ENCODE assay signal across 1 cellular context in the genomic region with DNA sequence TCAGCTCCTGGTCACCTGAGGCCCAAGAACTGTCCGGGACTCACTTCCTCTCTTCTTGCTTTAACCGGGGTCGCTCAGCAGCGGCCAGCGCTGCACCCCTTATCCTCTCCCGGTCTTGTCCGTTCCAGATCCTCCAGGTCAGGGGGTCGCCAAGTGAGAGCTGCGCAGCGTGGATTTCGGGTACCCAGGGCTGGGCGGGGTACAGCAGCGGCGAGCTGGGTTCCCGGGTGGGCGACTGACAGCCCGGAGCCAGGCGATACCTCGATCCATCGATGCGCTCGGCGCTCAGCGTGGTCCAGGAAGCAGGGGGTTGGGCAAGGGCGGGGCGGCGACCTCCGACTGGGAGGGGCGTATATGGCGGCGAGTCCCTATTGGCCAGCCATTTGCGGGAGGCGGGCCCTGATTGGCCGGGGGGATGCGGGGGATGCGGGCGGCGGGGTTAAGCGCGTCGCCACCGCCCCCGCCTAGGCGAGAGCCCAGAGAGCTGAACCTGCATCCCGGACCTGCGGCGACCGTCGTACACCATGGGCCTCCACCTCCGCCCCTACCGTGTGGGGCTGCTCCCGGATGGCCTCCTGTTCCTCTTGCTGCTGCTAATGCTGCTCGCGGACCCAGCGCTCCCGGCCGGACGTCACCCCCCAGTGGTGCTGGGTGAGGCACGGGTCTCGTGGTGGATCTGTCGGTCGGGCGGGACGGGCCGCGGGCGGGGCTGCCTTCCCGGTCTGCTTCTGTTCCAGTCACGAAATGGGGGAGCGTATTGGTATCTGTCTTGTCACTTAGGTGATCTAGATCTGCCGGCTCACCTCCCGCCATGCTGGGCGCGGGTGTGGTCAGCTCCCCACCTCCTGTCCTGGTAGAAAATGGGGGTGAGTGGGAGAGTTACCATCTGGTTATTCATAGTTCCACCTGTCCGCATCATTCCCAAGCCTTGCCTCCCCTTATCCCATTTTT.
TF ChIP-seq lines count a peak whose summit lies in the region.

A gene with protein sequence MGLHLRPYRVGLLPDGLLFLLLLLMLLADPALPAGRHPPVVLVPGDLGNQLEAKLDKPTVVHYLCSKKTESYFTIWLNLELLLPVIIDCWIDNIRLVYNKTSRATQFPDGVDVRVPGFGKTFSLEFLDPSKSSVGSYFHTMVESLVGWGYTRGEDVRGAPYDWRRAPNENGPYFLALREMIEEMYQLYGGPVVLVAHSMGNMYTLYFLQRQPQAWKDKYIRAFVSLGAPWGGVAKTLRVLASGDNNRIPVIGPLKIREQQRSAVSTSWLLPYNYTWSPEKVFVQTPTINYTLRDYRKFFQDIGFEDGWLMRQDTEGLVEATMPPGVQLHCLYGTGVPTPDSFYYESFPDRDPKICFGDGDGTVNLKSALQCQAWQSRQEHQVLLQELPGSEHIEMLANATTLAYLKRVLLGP (plus strand): TSS at position 471 of the 951 bp plus-strand sequence. CDS start 54 bp downstream, at position 525.

TF ChIP-seq in HEK293, 187 proteins besides CTCF, POLR2A, EP300 and RAD21 (continued from another document and continues in another):
- TF ChIP-seq, protein P1, sequence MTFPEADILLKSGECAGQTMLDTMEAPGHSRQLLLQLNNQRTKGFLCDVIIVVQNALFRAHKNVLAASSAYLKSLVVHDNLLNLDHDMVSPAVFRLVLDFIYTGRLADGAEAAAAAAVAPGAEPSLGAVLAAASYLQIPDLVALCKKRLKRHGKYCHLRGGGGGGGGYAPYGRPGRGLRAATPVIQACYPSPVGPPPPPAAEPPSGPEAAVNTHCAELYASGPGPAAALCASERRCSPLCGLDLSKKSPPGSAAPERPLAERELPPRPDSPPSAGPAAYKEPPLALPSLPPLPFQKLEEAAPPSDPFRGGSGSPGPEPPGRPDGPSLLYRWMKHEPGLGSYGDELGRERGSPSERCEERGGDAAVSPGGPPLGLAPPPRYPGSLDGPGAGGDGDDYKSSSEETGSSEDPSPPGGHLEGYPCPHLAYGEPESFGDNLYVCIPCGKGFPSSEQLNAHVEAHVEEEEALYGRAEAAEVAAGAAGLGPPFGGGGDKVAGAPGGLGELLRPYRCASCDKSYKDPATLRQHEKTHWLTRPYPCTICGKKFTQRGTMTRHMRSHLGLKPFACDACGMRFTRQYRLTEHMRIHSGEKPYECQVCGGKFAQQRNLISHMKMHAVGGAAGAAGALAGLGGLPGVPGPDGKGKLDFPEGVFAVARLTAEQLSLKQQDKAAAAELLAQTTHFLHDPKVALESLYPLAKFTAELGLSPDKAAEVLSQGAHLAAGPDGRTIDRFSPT (tag by site-specific recombination; IDR thresholded peaks at IDR 0.05), result no peak
- TF ChIP-seq GLI4 (tag by site-specific recombination; IDR thresholded peaks at IDR 0.05) (no peak), ZNF416 (tag by site-specific recombination; IDR thresholded peaks at IDR 0.05) (no peak), OSR2 (tag by site-specific recombination; IDR thresholded peaks at IDR 0.05) (peak; percentile 12; the same call in 1 of the 2 replicates), ZBTB20 (tag by site-specific recombination; IDR thresholded peaks at IDR 0.05) (peak; percentile 61; the same call in 1 of the 2 replicates), ZFP3 (tag by site-specific recombination; IDR thresholded peaks at IDR 0.05; ENCODE audit: low read depth) (no peak), ZNF529 (tag by site-specific recombination; IDR thresholded peaks at IDR 0.05; ENCODE audit: insufficient replicate concordance) (no peak), ZNF501 (tag by site-specific recombination; IDR thresholded peaks at IDR 0.05) (peak; percentile 55; the same call in 1 of the 2 replicates), ZNF211 (tag by site-specific recombination; IDR thresholded peaks at IDR 0.05; ENCODE audit: low read depth) (no peak), ZNF558 (tag by site-specific recombination; IDR thresholded peaks at IDR 0.05) (no peak), YY2 (tag by site-specific recombination; IDR thresholded peaks at IDR 0.05) (no peak), ZNF146 (tag by site-specific recombination; IDR thresholded peaks at IDR 0.05) (no peak), ZBTB1 (tag by site-specific recombination; IDR thresholded peaks at IDR 0.05) (peak; percentile 93), ZBTB7A (tag by site-specific recombination; IDR thresholded peaks at IDR 0.05; ENCODE audit: low read depth) (peak; percentile 98), ZSCAN16 (tag by site-specific recombination; IDR thresholded peaks at IDR 0.05) (0 out of 2 replicates have a peak, but pooled peaks have one; percentile 7), ZNF658 (tag by site-specific recombination; IDR thresholded peaks at IDR 0.05) (no peak), ZNF624 (tag by site-specific recombination; IDR thresholded peaks at IDR 0.05) (no peak), ZNF629 (tag by site-specific recombination; IDR thresholded peaks at IDR 0.05) (peak; percentile 53), ZNF221 (tag by site-specific recombination; IDR thresholded peaks at IDR 0.05; ENCODE audit: borderline replicate concordance) (no peak), ZNF16 (tag by site-specific recombination; IDR thresholded peaks at IDR 0.05; ENCODE audit: low read depth) (no peak), ZNF274 (IDR thresholded peaks at IDR 0.05; ENCODE audit: low read length) (no peak), ZNF274 (tag by site-specific recombination; IDR thresholded peaks at IDR 0.05; ENCODE audit: borderline replicate concordance) (no peak), ZNF843 (tag by site-specific recombination; IDR thresholded peaks at IDR 0.05) (0 out of 2 replicates have a peak, but pooled peaks have one; percentile 47), WT1 (tag by site-specific recombination; IDR thresholded peaks at IDR 0.05) (peak; percentile 11), ZIC2 (tag by site-specific recombination; IDR thresholded peaks at IDR 0.05) (peak; percentile 33; the same call in 1 of the 2 replicates), ZNF2 (tag by site-specific recombination; IDR thresholded peaks at IDR 0.05) (no peak), KLF7 (tag by site-specific recombination; IDR thresholded peaks at IDR 0.05; ENCODE audit: borderline replicate concordance) (peak; percentile 43; the same call in 1 of the 2 replicates), ZNF747 (tag by site-specific recombination; IDR thresholded peaks at IDR 0.05) (no peak), ZBTB21 (tag by site-specific recombination; IDR thresholded peaks at IDR 0.05) (no peak), ZNF19 (tag by site-specific recombination; IDR thresholded peaks at IDR 0.05; ENCODE audit: low read depth) (no peak), ZNF596 (tag by site-specific recombination; IDR thresholded peaks at IDR 0.05) (no peak), ZNF202 (tag by site-specific recombination; IDR thresholded peaks at IDR 0.05; ENCODE audit: borderline replicate concordance) (no peak), ZNF121 (tag by site-specific recombination; IDR thresholded peaks at IDR 0.05) (no peak), ZNF175 (tag by site-specific recombination; IDR thresholded peaks at IDR 0.05) (no peak), TCF7L2 (IDR thresholded peaks at IDR 0.05; ENCODE audit: borderline replicate concordance, low read depth, low read length) (no peak), ZNF311 (tag by site-specific recombination; IDR thresholded peaks at IDR 0.05; ENCODE audit: borderline replicate concordance) (no peak), KLF8 (tag by site-specific recombination; IDR thresholded peaks at IDR 0.05) (peak; percentile 99), ZNF433 (tag by site-specific recombination; IDR thresholded peaks at IDR 0.05; ENCODE audit: low read depth) (no peak), ZNF324 (tag by site-specific recombination; IDR thresholded peaks at IDR 0.05) (peak; percentile 48; the same call in 1 of the 2 replicates), ZNF174 (tag by site-specific recombination; IDR thresholded peaks at IDR 0.05) (no peak), BCL11B (tag by site-specific recombination; IDR thresholded peaks at IDR 0.05; ENCODE audit: low read depth) (no peak), ZNF555 (tag by site-specific recombination; conservative IDR thresholded peaks at IDR 0.05) (no peak), ZNF157 (tag by site-specific recombination; IDR thresholded peaks at IDR 0.05) (no peak), ZNF10 (tag by site-specific recombination; IDR thresholded peaks at IDR 0.05) (no peak)
- TF ChIP-seq, protein P2, sequence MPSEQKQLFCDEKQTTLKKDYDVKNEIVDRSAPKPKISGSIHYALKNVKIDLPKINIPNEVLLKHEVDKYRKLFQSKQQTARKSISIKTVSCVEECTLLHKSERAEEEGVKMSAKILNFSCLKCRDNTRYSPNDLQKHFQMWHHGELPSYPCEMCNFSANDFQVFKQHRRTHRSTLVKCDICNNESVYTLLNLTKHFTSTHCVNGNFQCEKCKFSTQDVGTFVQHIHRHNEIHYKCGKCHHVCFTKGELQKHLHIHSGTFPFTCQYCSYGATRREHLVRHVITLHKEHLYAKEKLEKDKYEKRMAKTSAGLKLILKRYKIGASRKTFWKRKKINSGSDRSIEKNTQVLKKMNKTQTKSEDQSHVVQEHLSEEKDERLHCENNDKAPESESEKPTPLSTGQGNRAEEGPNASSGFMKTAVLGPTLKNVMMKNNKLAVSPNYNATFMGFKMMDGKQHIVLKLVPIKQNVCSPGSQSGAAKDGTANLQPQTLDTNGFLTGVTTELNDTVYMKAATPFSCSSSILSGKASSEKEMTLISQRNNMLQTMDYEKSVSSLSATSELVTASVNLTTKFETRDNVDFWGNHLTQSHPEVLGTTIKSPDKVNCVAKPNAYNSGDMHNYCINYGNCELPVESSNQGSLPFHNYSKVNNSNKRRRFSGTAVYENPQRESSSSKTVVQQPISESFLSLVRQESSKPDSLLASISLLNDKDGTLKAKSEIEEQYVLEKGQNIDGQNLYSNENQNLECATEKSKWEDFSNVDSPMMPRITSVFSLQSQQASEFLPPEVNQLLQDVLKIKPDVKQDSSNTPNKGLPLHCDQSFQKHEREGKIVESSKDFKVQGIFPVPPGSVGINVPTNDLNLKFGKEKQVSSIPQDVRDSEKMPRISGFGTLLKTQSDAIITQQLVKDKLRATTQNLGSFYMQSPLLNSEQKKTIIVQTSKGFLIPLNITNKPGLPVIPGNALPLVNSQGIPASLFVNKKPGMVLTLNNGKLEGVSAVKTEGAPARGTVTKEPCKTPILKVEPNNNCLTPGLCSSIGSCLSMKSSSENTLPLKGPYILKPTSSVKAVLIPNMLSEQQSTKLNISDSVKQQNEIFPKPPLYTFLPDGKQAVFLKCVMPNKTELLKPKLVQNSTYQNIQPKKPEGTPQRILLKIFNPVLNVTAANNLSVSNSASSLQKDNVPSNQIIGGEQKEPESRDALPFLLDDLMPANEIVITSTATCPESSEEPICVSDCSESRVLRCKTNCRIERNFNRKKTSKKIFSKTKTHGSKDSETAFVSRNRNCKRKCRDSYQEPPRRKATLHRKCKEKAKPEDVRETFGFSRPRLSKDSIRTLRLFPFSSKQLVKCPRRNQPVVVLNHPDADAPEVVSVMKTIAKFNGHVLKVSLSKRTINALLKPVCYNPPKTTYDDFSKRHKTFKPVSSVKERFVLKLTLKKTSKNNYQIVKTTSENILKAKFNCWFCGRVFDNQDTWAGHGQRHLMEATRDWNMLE (tag by site-specific recombination; conservative IDR thresholded peaks at IDR 0.05; ENCODE audit: low read depth), result peak; percentile 34; the same call in 1 of the 2 replicates
- TF ChIP-seq, protein P3, sequence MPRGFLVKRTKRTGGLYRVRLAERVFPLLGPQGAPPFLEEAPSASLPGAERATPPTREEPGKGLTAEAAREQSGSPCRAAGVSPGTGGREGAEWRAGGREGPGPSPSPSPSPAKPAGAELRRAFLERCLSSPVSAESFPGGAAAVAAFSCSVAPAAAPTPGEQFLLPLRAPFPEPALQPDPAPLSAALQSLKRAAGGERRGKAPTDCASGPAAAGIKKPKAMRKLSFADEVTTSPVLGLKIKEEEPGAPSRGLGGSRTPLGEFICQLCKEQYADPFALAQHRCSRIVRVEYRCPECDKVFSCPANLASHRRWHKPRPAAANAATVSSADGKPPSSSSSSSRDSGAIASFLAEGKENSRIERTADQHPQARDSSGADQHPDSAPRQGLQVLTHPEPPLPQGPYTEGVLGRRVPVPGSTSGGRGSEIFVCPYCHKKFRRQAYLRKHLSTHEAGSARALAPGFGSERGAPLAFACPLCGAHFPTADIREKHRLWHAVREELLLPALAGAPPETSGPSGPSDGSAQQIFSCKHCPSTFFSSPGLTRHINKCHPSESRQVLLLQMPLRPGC (tag by site-specific recombination; IDR thresholded peaks at IDR 0.05), result 0 out of 2 replicates have a peak, but pooled peaks have one; percentile 36
- TF ChIP-seq, protein P4, sequence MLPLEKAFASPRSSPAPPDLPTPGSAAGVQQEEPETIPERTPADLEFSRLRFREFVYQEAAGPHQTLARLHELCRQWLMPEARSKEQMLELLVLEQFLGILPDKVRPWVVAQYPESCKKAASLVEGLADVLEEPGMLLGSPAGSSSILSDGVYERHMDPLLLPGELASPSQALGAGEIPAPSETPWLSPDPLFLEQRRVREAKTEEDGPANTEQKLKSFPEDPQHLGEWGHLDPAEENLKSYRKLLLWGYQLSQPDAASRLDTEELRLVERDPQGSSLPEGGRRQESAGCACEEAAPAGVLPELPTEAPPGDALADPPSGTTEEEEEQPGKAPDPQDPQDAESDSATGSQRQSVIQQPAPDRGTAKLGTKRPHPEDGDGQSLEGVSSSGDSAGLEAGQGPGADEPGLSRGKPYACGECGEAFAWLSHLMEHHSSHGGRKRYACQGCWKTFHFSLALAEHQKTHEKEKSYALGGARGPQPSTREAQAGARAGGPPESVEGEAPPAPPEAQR (tag by site-specific recombination; IDR thresholded peaks at IDR 0.05), result no peak
- TF ChIP-seq, protein P5, sequence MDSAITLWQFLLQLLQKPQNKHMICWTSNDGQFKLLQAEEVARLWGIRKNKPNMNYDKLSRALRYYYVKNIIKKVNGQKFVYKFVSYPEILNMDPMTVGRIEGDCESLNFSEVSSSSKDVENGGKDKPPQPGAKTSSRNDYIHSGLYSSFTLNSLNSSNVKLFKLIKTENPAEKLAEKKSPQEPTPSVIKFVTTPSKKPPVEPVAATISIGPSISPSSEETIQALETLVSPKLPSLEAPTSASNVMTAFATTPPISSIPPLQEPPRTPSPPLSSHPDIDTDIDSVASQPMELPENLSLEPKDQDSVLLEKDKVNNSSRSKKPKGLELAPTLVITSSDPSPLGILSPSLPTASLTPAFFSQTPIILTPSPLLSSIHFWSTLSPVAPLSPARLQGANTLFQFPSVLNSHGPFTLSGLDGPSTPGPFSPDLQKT (IDR thresholded peaks at IDR 0.05; ENCODE audit: borderline replicate concordance, low read depth, low read length), result no peak; the same call in 1 of the 2 replicates
- TF ChIP-seq, protein P6, sequence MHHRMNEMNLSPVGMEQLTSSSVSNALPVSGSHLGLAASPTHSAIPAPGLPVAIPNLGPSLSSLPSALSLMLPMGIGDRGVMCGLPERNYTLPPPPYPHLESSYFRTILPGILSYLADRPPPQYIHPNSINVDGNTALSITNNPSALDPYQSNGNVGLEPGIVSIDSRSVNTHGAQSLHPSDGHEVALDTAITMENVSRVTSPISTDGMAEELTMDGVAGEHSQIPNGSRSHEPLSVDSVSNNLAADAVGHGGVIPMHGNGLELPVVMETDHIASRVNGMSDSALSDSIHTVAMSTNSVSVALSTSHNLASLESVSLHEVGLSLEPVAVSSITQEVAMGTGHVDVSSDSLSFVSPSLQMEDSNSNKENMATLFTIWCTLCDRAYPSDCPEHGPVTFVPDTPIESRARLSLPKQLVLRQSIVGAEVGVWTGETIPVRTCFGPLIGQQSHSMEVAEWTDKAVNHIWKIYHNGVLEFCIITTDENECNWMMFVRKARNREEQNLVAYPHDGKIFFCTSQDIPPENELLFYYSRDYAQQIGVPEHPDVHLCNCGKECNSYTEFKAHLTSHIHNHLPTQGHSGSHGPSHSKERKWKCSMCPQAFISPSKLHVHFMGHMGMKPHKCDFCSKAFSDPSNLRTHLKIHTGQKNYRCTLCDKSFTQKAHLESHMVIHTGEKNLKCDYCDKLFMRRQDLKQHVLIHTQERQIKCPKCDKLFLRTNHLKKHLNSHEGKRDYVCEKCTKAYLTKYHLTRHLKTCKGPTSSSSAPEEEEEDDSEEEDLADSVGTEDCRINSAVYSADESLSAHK (tag by site-specific recombination; IDR thresholded peaks at IDR 0.05), result no peak; the same call in 1 of the 2 replicates
